ENCODE assay signal across 36 cellular contexts in the genomic region with DNA sequence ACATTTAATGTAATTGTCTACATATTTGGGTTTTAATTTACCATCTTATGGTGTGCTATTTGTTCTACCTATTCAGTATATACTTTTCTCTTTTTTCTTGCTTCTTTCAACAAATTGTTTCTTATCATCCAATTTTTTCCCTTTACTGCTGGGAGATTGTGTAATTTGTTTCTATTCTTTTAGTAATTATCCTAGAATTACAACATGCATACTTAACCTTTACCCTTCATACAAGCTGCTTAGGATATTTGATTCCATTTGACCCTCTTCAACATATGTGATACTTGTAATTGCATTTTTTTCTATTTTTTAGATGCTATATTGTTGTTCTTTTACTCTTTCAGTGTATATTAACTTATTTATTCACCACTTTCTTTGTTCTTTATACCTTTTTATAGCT. TPM values are rescaled to one million over a fixed set of nuclear protein-coding genes. Genes with fewer than 3 reads are reported as not detected.
"Had no signal": no experiment of that assay in that cellular context is flagged by ENCODE, and none has a peak within 500 bp of the region (broad histone marks: within the 10 kb centered on the region; RNA-seq: fewer than 3 reads in every experiment).

No MANE protein-coding gene starts in this region.

- DNase-seq: activated B cell treated with CpG ODN at 0.5 μM for 24 hours; activated CD4-positive, alpha-beta memory T cell treated with anti-CD3 and anti-CD28 coated beads for 36 hours; activated CD4-positive, alpha-beta T cell treated with anti-CD3 and anti-CD28 coated beads for 4 hours; activated CD4-positive, alpha-beta T cell treated with anti-CD3 and anti-CD28 coated beads, Interleukin-2, amount 50 U/mL, for 1 hour; activated CD4-positive, alpha-beta T cell treated with anti-CD3 and anti-CD28 coated beads, Interleukin-2, amount 50 U/mL, for 4 hours; activated CD4-positive, CD25-positive, alpha-beta regulatory T cell treated with anti-CD3 and anti-CD28 coated beads, Interleukin-2, amount 50 U/mL, for 72 hours; activated CD8-positive, alpha-beta memory T cell treated with anti-CD3 and anti-CD28 coated beads, Interleukin-2, amount 50 U/mL, for 4 hours; activated CD8-positive, alpha-beta T cell treated with anti-CD3 and anti-CD28 coated beads for 36 hours; activated effector memory CD4-positive, alpha-beta T cell treated with anti-CD3 and anti-CD28 coated beads, Interleukin-2, amount 50 U/mL, for 16 hours; activated gamma-delta T cell treated with Interleukin-2 at 50 U/mL for 16 hours; activated naive CD4-positive, alpha-beta T cell; activated naive CD4-positive, alpha-beta T cell treated with anti-CD3 and anti-CD28 coated beads for 36 hours; activated naive CD4-positive, alpha-beta T cell treated with anti-CD3 and anti-CD28 coated beads, Interleukin-2, amount 50 U/mL, for 16 hours; activated naive CD8-positive, alpha-beta T cell treated with anti-CD3 and anti-CD28 coated beads for 36 hours; activated T-cell treated with anti-CD3 and anti-CD28 coated beads for 4 hours; activated T-cell treated with anti-CD3 and anti-CD28 coated beads, Interleukin-2, amount 50 U/mL, for 1 hour; activated T-cell treated with anti-CD3 and anti-CD28 coated beads, Interleukin-2, amount 50 U/mL, for 48 hours; amygdala; anterior cingulate cortex; caudate nucleus; cerebellar nuclear complex; T-helper 1 cell; T-helper 2 cell; T-helper 9 cell had no signal

- H3K4me1 Mint-ChIP-seq: activated B cell treated with CpG ODN at 0.5 μM for 24 hours; activated CD4-positive, alpha-beta T cell treated with anti-CD3 and anti-CD28 coated beads, Interleukin-2, amount 10 ng/mL, durations not matched to agents 24 days and 14 days; activated naive CD8-positive, alpha-beta T cell treated with anti-CD3 and anti-CD28 coated beads for 36 hours; activated T-helper 17 cell treated with anti-CD3 and anti-CD28 coated beads, Interleukin-2, amount 50 U/mL, for 72 hours; brain; central memory CD8-positive, alpha-beta T cell had no signal

- H3K27me3 ChIP-seq: ascending aorta, cardiac muscle cell had no signal

- H3K27ac Mint-ChIP-seq: activated B cell treated with CpG ODN at 0.5 μM for 24 hours; activated CD4-positive, alpha-beta memory T cell treated with anti-CD3 and anti-CD28 coated beads for 36 hours; activated CD4-positive, alpha-beta T cell treated with anti-CD3 and anti-CD28 coated beads, Interleukin-2, amount 10 ng/mL, durations not matched to agents 24 days and 14 days; activated CD8-positive, alpha-beta T cell treated with anti-CD3 and anti-CD28 coated beads for 36 hours; activated naive CD4-positive, alpha-beta T cell treated with anti-CD3 and anti-CD28 coated beads for 36 hours; activated naive CD4-positive, alpha-beta T cell treated with anti-CD3 and anti-CD28 coated beads, Interleukin-2, amount 50 U/mL, for 72 hours; activated naive CD8-positive, alpha-beta T cell treated with anti-CD3 and anti-CD28 coated beads for 36 hours; activated T-helper 1 cell treated with anti-CD3 and anti-CD28 coated beads, Interleukin-12 subunit alpha, Interleukin-12 subunit beta, Interleukin-2, Interleukin-4 antibody, amounts not matched to agents 30 ng/mL and 10 ng/mL and 1 ng/mL, durations not matched to agents 14 hours and 24 hours and 36 hours; activated T-helper 17 cell treated with anti-CD3 and anti-CD28 coated beads, Interleukin-2, amount 50 U/mL, for 72 hours; brain; T-helper 1 cell treated with Interleukin-12 subunit alpha and Interleukin-12 subunit beta and Interleukin-4 antibody, amounts not matched to agents 30 μg/mL and 1 μg/mL, for 36 hours; T-helper 2 cell treated with Interferon-gamma antibody and Interleukin-4, amounts not matched to agents 5 μg/mL and 100 μg/mL, for 36 hours had no signal

- ATAC-seq: activated CD8-positive, alpha-beta T cell treated with anti-CD3 and anti-CD28 coated beads for 36 hours; activated naive CD4-positive, alpha-beta T cell treated with anti-CD3 and anti-CD28 coated beads, Interleukin-2, amount 50 U/mL, for 72 hours; activated T-helper 17 cell treated with anti-CD3 and anti-CD28 coated beads, Interleukin-2, amount 50 U/mL, for 72 hours had no signal

- H3K4me3 Mint-ChIP-seq: activated B cell treated with CpG ODN at 0.5 μM for 24 hours; activated CD4-positive, alpha-beta memory T cell treated with anti-CD3 and anti-CD28 coated beads for 36 hours; activated CD4-positive, alpha-beta T cell treated with anti-CD3 and anti-CD28 coated beads, Interleukin-2, amount 10 ng/mL, durations not matched to agents 24 days and 14 days; activated CD8-positive, alpha-beta T cell treated with anti-CD3 and anti-CD28 coated beads for 36 hours; activated naive CD4-positive, alpha-beta T cell treated with anti-CD3 and anti-CD28 coated beads for 36 hours; activated naive CD8-positive, alpha-beta T cell treated with anti-CD3 and anti-CD28 coated beads for 36 hours; activated T-helper 1 cell treated with anti-CD3 and anti-CD28 coated beads, Interleukin-12 subunit alpha, Interleukin-12 subunit beta, Interleukin-2, Interleukin-4 antibody, amounts not matched to agents 30 ng/mL and 10 ng/mL and 1 ng/mL, durations not matched to agents 14 hours and 24 hours and 36 hours; activated T-helper 17 cell treated with anti-CD3 and anti-CD28 coated beads, Interleukin-2, amount 50 U/mL, for 72 hours; brain; central memory CD8-positive, alpha-beta T cell; T-helper 1 cell treated with Interleukin-12 subunit alpha and Interleukin-12 subunit beta and Interleukin-4 antibody, amounts not matched to agents 30 μg/mL and 1 μg/mL, for 36 hours; T-helper 2 cell treated with Interferon-gamma antibody and Interleukin-4, amounts not matched to agents 5 μg/mL and 100 μg/mL, for 36 hours had no signal

- H3K36me3 Mint-ChIP-seq: brain had no signal

- H3K4me1 ChIP-seq: ascending aorta had no signal

- H3K36me3 ChIP-seq: ascending aorta, cardiac muscle cell had no signal

- H3K4me3 ChIP-seq: ascending aorta, cardiac muscle cell had no signal

RNA-seq across cellular contexts. Expression of a gene that starts 49.0 kb away (rescaled TPM):
- total RNA-seq: activated B cell treated with CpG ODN at 0.5 μM for 24 hours; activated CD4-positive, alpha-beta memory T cell treated with anti-CD3 and anti-CD28 coated beads for 36 hours; activated CD4-positive, alpha-beta T cell treated with anti-CD3 and anti-CD28 coated beads, Interleukin-2, amount 10 ng/mL, durations not matched to agents 24 days and 14 days; activated CD8-positive, alpha-beta memory T cell treated with anti-CD3 and anti-CD28 coated beads for 36 hours; activated CD8-positive, alpha-beta T cell treated with anti-CD3 and anti-CD28 coated beads for 36 hours; activated naive CD4-positive, alpha-beta T cell treated with anti-CD3 and anti-CD28 coated beads for 36 hours; activated naive CD4-positive, alpha-beta T cell treated with anti-CD3 and anti-CD28 coated beads, Interleukin-2, amount 50 U/mL, for 72 hours; activated naive CD8-positive, alpha-beta T cell treated with anti-CD3 and anti-CD28 coated beads for 36 hours; activated T-helper 1 cell treated with anti-CD3 and anti-CD28 coated beads, Interleukin-12 subunit alpha, Interleukin-12 subunit beta, Interleukin-2, Interleukin-4 antibody, amounts not matched to agents 30 ng/mL and 10 ng/mL and 1 ng/mL, durations not matched to agents 14 hours and 24 hours and 36 hours; activated T-helper 17 cell treated with anti-CD3 and anti-CD28 coated beads, Interleukin-2, amount 50 U/mL, for 72 hours; chondrocyte had no signal
